In genomic region chr15:20303248-20304171, GRCh38 we compare ENCODE assay signal across 7 cellular contexts.
DNase-seq lines count a peak whose midpoint lies in the region; ATAC-seq, FAIRE-seq and TF ChIP-seq lines count a peak whose summit lies in the region.
"Not testable (repeated sequence)": the region's sequence is repeated elsewhere in the genome, so short reads cannot be mapped to it uniquely, and the experiment has no call there.

No MANE protein-coding gene starts in this region.

- not testable (repeated sequence) for H3K4me3 ChIP-seq in right cardiac atrium (ENCODE audit: low read length); kidney (ENCODE audit: low read length in 2 of 2); upper lobe of right lung

- not testable (repeated sequence) for H3K9me3 ChIP-seq in right cardiac atrium (ENCODE audit: control insufficient read depth, low read length); kidney (ENCODE audit: control insufficient read depth in 1 of 2, low read length in 2 of 2); upper lobe of right lung

- ATAC-seq in right cardiac atrium = not testable (repeated sequence)
- peak; percentile 45 for ATAC-seq in upper lobe of right lung

- H3K27ac Mint-ChIP-seq in CD14-positive monocyte = not testable (repeated sequence)

- peak; percentile 58 for DNase-seq in CD14-positive monocyte (ENCODE audit: low spot score)
- peak; percentile 65 for DNase-seq in activated effector memory CD4-positive, alpha-beta T cell treated with anti-CD3 and anti-CD28 coated beads, Interleukin-2, amount 50 U/mL, for 16 hours
- DNase-seq in right cardiac atrium = peak in 2 of 3 donors; percentile 45 to 55
- peak; percentile 72 for DNase-seq in kidney
- DNase-seq in mesenteric fat pad (ENCODE audit: low spot score) = peak; percentile 89
- peak; percentile 20 for DNase-seq in stimulated activated CD8-positive, alpha-beta memory T cell treated with anti-CD3 and anti-CD28 coated beads, Interleukin-4, amount 100 ng/mL, for 48 hours
- DNase-seq in upper lobe of right lung = peak; percentile 71

- not testable (repeated sequence) for H3K9ac ChIP-seq in kidney (ENCODE audit: low read length in 2 of 2)

- intact Hi-C loops in CD14-positive monocyte (cut with micrococcal nuclease); right cardiac atrium (cut with DNase I); kidney (cut with DNase I); upper lobe of right lung (cut with DNase I): not testable (repeated sequence)

- WGBS in right cardiac atrium = 65% methylated on average over 4 of the region's 4 CpGs

- not testable (repeated sequence) for H3K36me3 ChIP-seq in kidney (ENCODE audit: control insufficient read depth in 1 of 2, insufficient read depth in 2 of 2, low read length in 2 of 2); upper lobe of right lung

- not testable (repeated sequence) for TF ChIP-seq CTCF in CD14-positive monocyte (IDR thresholded peaks at IDR 0.05); kidney (IDR thresholded peaks at IDR 0.05; ENCODE audit: borderline replicate concordance, extremely low read depth, insufficient read depth); upper lobe of right lung (IDR thresholded peaks at IDR 0.05)

- H3K4me3 Mint-ChIP-seq in CD14-positive monocyte = not testable (repeated sequence)

- not testable (repeated sequence) for H3K36me3 Mint-ChIP-seq in CD14-positive monocyte

- not testable (repeated sequence) for H3K4me1 ChIP-seq in right cardiac atrium (ENCODE audit: control insufficient read depth, insufficient read depth, low read length); kidney (ENCODE audit: control insufficient read depth in 1 of 2, insufficient read depth in 1 of 2, low read depth in 1 of 2, low read length in 2 of 2); upper lobe of right lung

- peaks cover 34 to 62% (median 46%) of the 10 kb centered on the region in 7 donors for H3K9me3 Mint-ChIP-seq in CD14-positive monocyte

- not testable (repeated sequence) for H3K27me3 Mint-ChIP-seq in CD14-positive monocyte (ENCODE audit: low read depth in 3 of 3)

- H3K27ac ChIP-seq in right cardiac atrium (ENCODE audit: low read length); kidney (ENCODE audit: low read depth in 2 of 2, low read length in 2 of 2); upper lobe of right lung: not testable (repeated sequence)

- not testable (repeated sequence) for FAIRE-seq in kidney (lab: Jason Lieb, UNC)

- H3K4me1 Mint-ChIP-seq in CD14-positive monocyte = not testable (repeated sequence)

- not testable (repeated sequence) for H3K27me3 ChIP-seq in right cardiac atrium (ENCODE audit: control insufficient read depth, insufficient read depth); upper lobe of right lung

Comparison
In these comparisons a context has a peak if more than half of its experiments do, and no peak if none do; other contexts are left out.
1. DNase-seq: peak in every context shown above with its lines; median percentile 89 in mesenteric fat pad; 72 in kidney; 71 in upper lobe of right lung; 65 in activated effector memory CD4-positive, alpha-beta T cell treated with anti-CD3 and anti-CD28 coated beads, Interleukin-2, amount 50 U/mL, for 16 hours; 58 in CD14-positive monocyte; 50 in right cardiac atrium; 20 in stimulated activated CD8-positive, alpha-beta memory T cell treated with anti-CD3 and anti-CD28 coated beads, Interleukin-4, amount 100 ng/mL, for 48 hours.